9 cellular contexts compared by ENCODE assay signal in the genomic region with DNA sequence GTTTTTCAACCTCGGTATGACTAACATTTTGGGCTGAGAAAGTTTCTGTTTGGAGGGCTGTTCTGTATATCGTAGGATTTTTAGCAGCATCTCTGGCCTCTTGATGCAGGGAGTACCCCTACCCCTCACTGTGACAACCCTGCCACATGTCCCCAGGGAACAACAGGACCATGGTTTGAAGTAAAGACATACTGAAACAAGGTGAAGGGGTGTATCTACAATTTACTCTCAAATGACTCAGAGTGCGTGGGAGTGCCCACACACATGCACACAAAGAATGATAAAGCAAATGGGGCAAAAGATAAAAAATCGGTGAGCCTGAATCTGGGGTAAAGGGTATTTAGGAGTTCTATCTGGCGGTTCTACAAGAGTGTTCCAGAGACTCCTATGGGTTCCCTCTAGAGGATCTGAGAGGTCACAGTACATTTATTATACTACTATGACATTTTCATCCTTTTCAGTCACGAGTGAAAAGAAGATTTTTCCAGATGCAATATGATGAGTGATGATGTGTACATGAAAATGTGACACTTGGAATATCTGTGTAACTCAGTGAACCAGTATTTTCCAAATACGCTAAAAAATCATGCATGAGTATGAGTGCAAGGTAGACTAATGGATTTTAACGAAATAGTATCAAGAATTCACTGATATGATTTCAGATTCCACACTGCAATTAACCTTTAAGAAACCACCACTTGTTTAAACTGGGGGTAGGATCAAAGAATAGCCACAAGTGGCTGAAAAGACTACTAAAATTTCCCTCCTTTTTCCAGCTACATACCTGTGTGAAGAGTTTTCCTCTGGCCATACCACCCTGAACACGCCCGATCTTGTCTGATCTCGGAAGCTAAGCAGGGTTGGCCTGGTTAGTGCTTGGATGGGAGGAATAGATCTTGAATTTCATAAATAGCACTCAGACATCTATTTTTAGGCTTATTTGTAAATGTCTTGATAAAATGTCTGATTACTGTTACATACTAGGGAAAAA. TPM values are rescaled to one million over a fixed set of nuclear protein-coding genes. Genes with fewer than 3 reads are reported as not detected.
DNase-seq lines count a peak whose midpoint lies in the region; ATAC-seq and TF ChIP-seq lines count a peak whose summit lies in the region.
"Had no signal": no experiment of that assay in that cellular context is flagged by ENCODE, and none has a peak within 500 bp of the region (broad histone marks: within the 10 kb centered on the region; RNA-seq: fewer than 3 reads in every experiment).

No MANE protein-coding gene starts in this region.

- H3K9me3 Mint-ChIP-seq in immature natural killer cell (no peaks in the 10 kb centered on the region), type B pancreatic cell (no peaks in the 10 kb centered on the region)

- no peak overlapping the region for H3K27ac ChIP-seq in right atrium auricular region
- H3K27ac ChIP-seq: BLaER1 treated with 17β-estradiol and CSF1 and Interleukin-3, amounts not matched to agents 10 nM and 100 nM had no signal

- peaks cover 41% of the 10 kb centered on the region for H3K36me3 ChIP-seq in right atrium auricular region

- TF ChIP-seq CTCF in right atrium auricular region (IDR thresholded peaks at IDR 0.05) (no peak), type B pancreatic cell (conservative IDR thresholded peaks at IDR 0.05) (no peak)

- ATAC-seq in Right ventricle myocardium superior (ENCODE audit: poor library complexity) (no peak), HG03039 (IDR thresholded peaks at IDR 0.05; ENCODE audit: unreplicated experiment) (no peak)

- H3K36me3 Mint-ChIP-seq in immature natural killer cell = peaks cover 10 to 17% (median 11%) of the 10 kb centered on the region in 3 donors
- H3K36me3 Mint-ChIP-seq in type B pancreatic cell = peaks cover 17% of the 10 kb centered on the region

- peaks cover 0 to 10% of the 10 kb centered on the region in 2 donors for H3K4me1 ChIP-seq in right atrium auricular region
- H3K4me1 ChIP-seq: BLaER1 treated with 17β-estradiol and CSF1 and Interleukin-3, amounts not matched to agents 10 nM and 100 nM had no signal

- intact Hi-C loops in Right ventricle myocardium superior (cut with DNase I) = no loop called here

- H3K4me3 ChIP-seq in right atrium auricular region = no peak overlapping the region
- H3K4me3 ChIP-seq: BLaER1 treated with 17β-estradiol and CSF1 and Interleukin-3, amounts not matched to agents 10 nM and 100 nM had no signal

- H3K27me3 Mint-ChIP-seq in immature natural killer cell (ENCODE audit: low read depth in 3 of 3) = no peaks in the 10 kb centered on the region
- H3K27me3 Mint-ChIP-seq in type B pancreatic cell = no peaks in the 10 kb centered on the region

- H3K9me3 ChIP-seq in right atrium auricular region = no peaks in the 10 kb centered on the region
- H3K9me3 ChIP-seq: BLaER1 treated with 17β-estradiol and CSF1 and Interleukin-3, amounts not matched to agents 10 nM and 100 nM had no signal

- H3K27me3 ChIP-seq in right atrium auricular region = no peaks in the 10 kb centered on the region
- H3K27me3 ChIP-seq: BLaER1 treated with 17β-estradiol and CSF1 and Interleukin-3, amounts not matched to agents 10 nM and 100 nM had no signal

- H3K27ac Mint-ChIP-seq in immature natural killer cell (peak overlapping the region; percentile 64 to 87 (median 78)), type B pancreatic cell (peak overlapping the region; percentile 15)

- DNase-seq in right atrium auricular region (ENCODE audit: low spot score) = peak; percentile 18
- no peak for DNase-seq in Right ventricle myocardium superior
- DNase-seq in activated CD4-positive, alpha-beta T cell treated with anti-CD3 and anti-CD28 coated beads, Interleukin-2, amount 50 U/mL, for 24 hours (ENCODE audit: low read depth in 1 of 2, low spot score in 1 of 2) = peak; percentile 21 to 51
- no peak for DNase-seq in immature natural killer cell
- no peak for DNase-seq in type B pancreatic cell (ENCODE audit: extremely low spot score, unreplicated experiment)
- no peak for DNase-seq in GDM1 (lab: John Stamatoyannopoulos, UW)
- DNase-seq in NCI-H1436 treated with DMSO at 0.1 percent for 48 hours (lab: John Stamatoyannopoulos, UW) = no peak

- H3K4me1 Mint-ChIP-seq in immature natural killer cell (peaks cover 22 to 32% of the 10 kb centered on the region in 2 donors), type B pancreatic cell (ENCODE audit: unreplicated experiment) (peaks cover 7% of the 10 kb centered on the region)

- H3K4me3 Mint-ChIP-seq in immature natural killer cell (peak overlapping the region in 1 of 5 donors; percentile 4), type B pancreatic cell (no peak overlapping the region)

RNA-seq across cellular contexts. Expression of gene YPEL1, which starts 56.3 kb away (rescaled TPM):
- total RNA-seq in right atrium auricular region (10 to 100 TPM in 1 of 2 donors, 1 to 10 TPM in 1; 5.0 to 11.5 TPM), Right ventricle myocardium superior (3.1 TPM), type B pancreatic cell (ENCODE audit: low replicate concordance) (7.8 and 19.3 TPM in 2 replicates)
- 100 to 1,000 TPM in 2 of 3 donors, 10 to 100 TPM in 1; 72.9 to 100 (median 100) TPM for polyA plus RNA-seq in immature natural killer cell

Comparison
In these comparisons a context has a peak if more than half of its experiments do, and no peak if none do; other contexts are left out.
1. DNase-seq: peak in right atrium auricular region (single experiment) and activated CD4-positive, alpha-beta T cell treated with anti-CD3 and anti-CD28 coated beads, Interleukin-2, amount 50 U/mL, for 24 hours (2 of 2); none in Right ventricle myocardium superior (single experiment), immature natural killer cell (0 of 3), type B pancreatic cell (single experiment), GDM1 (single experiment) and NCI-H1436 treated with DMSO at 0.1 percent for 48 hours (single experiment).